Comparison of ENCODE assay signal across 8 cellular contexts in genomic region chr4:76504613-76505465, GRCh38.
DNase-seq lines count a peak whose midpoint lies in the region; TF ChIP-seq lines count a peak whose summit lies in the region.

No MANE protein-coding gene starts in this region.

- peak; percentile 57 for DNase-seq in G401 (ENCODE audit: low spot score)
- peak; percentile 53 for DNase-seq in NCI-H146 (lab: John Stamatoyannopoulos, UW)
- DNase-seq in amniotic epithelial cell (ENCODE audit: low read depth), result peak; percentile 51
- DNase-seq in immature natural killer cell, result peak; percentile 26 to 47 (median 41)
- DNase-seq in tibial nerve (ENCODE audit: low spot score in 2 of 2), result peak in 1 of 2 donors; percentile 33
- no peak for DNase-seq in activated CD8-positive, alpha-beta memory T cell treated with anti-CD3 and anti-CD28 coated beads for 24 hours
- DNase-seq in activated CD4-positive, alpha-beta T cell treated with anti-CD3 and anti-CD28 coated beads, Interleukin-2, amount 50 U/mL, for 4 hours, result no peak

- no peaks in the 10 kb centered on the region for H3K36me3 ChIP-seq in tibial nerve

- H3K4me1 ChIP-seq in tibial nerve, result no peaks in the 10 kb centered on the region

- no peak for TF ChIP-seq EP300 in tibial nerve (IDR thresholded peaks at IDR 0.05)

- peaks cover 0 to 10% (median 1%) of the 10 kb centered on the region in 3 donors for H3K27me3 Mint-ChIP-seq in immature natural killer cell (ENCODE audit: low read depth in 3 of 3)

- no peaks in the 10 kb centered on the region for H3K36me3 Mint-ChIP-seq in immature natural killer cell

- no peak overlapping the region for H3K4me3 Mint-ChIP-seq in immature natural killer cell

- no peak overlapping the region for H3K4me3 ChIP-seq in tibial nerve

- H3K27me3 ChIP-seq in tibial nerve, result no peaks in the 10 kb centered on the region

- no peaks in the 10 kb centered on the region for H3K9me3 Mint-ChIP-seq in immature natural killer cell

- TF ChIP-seq CTCF in 22Rv1 (IDR thresholded peaks at IDR 0.05) (peak; percentile 82), tibial nerve (IDR thresholded peaks at IDR 0.05) (peak; percentile 58 to 79 (median 65))

- no peaks in the 10 kb centered on the region for H3K9me3 ChIP-seq in tibial nerve

- H3K27ac ChIP-seq in 22Rv1 (no peak overlapping the region), tibial nerve (no peak overlapping the region)

- no peaks in the 10 kb centered on the region for H3K4me1 Mint-ChIP-seq in immature natural killer cell

- TF ChIP-seq POLR2A in tibial nerve (IDR thresholded peaks at IDR 0.05), result no peak

- H3K27ac Mint-ChIP-seq in immature natural killer cell, result no peak overlapping the region

- WGBS in tibial nerve, 2 donors, result 77 to 82% methylated on average over 2 of the region's 2 CpGs

- in situ Hi-C loops in G401 (cut with HindIII; ENCODE audit: low sequenced_read_pairs), result no loop called here

Comparison
In these comparisons a context has a peak if more than half of its experiments do, and no peak if none do; other contexts are left out.
1. DNase-seq: peak in G401 (single experiment), NCI-H146 (single experiment), amniotic epithelial cell (single experiment) and immature natural killer cell (3 of 3); none in activated CD8-positive, alpha-beta memory T cell treated with anti-CD3 and anti-CD28 coated beads for 24 hours (single experiment) and activated CD4-positive, alpha-beta T cell treated with anti-CD3 and anti-CD28 coated beads, Interleukin-2, amount 50 U/mL, for 4 hours (0 of 2).